8 cellular contexts compared by ENCODE assay signal in genomic region chr2:158385646-158386045, GRCh38.
"Had no signal": no experiment of that assay in that cellular context is flagged by ENCODE, and none has a peak within 500 bp of the region (broad histone marks: within the 10 kb centered on the region; RNA-seq: fewer than 3 reads in every experiment).

No MANE protein-coding gene starts in this region.

- ATAC-seq: HCT116, K562 had no signal

- H3K4me3 ChIP-seq: GM23248, HAP-1, K562 had no signal

- H3K4me1 ChIP-seq: HAP-1 had no signal

- H3K9me3 ChIP-seq: HAP-1 had no signal

- H3K36me3 ChIP-seq: HAP-1 had no signal

- DNase-seq: GM23248, GOT3, H7, HFFc6, IMR-90 had no signal

- H3K27ac ChIP-seq: GM23248 had no signal
